Comparison of ENCODE assay signal across 20 cellular contexts in the genomic region with DNA sequence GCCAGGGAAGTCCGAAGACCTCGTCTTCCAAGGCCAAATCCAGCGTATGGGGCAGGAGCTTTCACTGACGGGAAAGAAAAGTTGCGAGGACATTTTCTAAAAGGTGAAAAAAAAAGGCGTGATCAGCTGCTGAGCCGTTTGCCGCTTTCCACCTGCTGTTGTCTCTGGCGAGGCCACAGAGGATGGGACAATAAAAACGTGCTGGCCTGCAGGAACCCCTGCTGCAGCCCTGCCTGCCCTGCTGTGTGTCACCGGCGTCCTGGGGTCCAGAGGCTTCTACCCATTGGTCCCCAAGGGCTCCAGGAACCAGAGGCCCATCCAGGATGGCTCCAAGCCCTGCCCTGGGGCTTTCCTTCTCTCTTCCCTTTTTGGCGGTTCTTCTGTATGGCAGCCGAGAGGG.
"Had no signal": no experiment of that assay in that cellular context is flagged by ENCODE, and none has a peak within 500 bp of the region (broad histone marks: within the 10 kb centered on the region; RNA-seq: fewer than 3 reads in every experiment).

No MANE protein-coding gene starts in this region.

- H3K9me3 Mint-ChIP-seq: activated T-helper 17 cell treated with anti-CD3 and anti-CD28 coated beads, Interleukin-2, amount 50 U/mL, for 72 hours; endodermal cell had no signal

- H3K27me3 Mint-ChIP-seq: activated T-helper 17 cell treated with anti-CD3 and anti-CD28 coated beads, Interleukin-2, amount 50 U/mL, for 72 hours; progenitor cell of endocrine pancreas had no signal

- H3K27me3 ChIP-seq: adrenal gland, cardiac muscle cell, heart left ventricle, suprapubic skin, upper lobe of left lung had no signal

- H3K4me3 ChIP-seq: adrenal gland, cardiac muscle cell, heart left ventricle, lung, smooth muscle cell, suprapubic skin, upper lobe of left lung had no signal

- H3K9me3 ChIP-seq: adrenal gland, heart left ventricle, suprapubic skin, upper lobe of left lung had no signal

- ATAC-seq: activated T-helper 17 cell treated with anti-CD3 and anti-CD28 coated beads, Interleukin-2, amount 50 U/mL, for 72 hours; heart left ventricle; right cardiac atrium; stimulated activated naive CD8-positive, alpha-beta T cell treated with anti-CD3 and anti-CD28 coated beads, Interleukin-15, Interleukin-2, amounts not matched to agents 100 U/mL and 50 U/mL, for 24 hours had no signal

- H3K4me3 Mint-ChIP-seq: activated T-helper 17 cell treated with anti-CD3 and anti-CD28 coated beads, Interleukin-2, amount 50 U/mL, for 72 hours; endodermal cell had no signal

- DNase-seq: activated CD4-positive, alpha-beta T cell treated with anti-CD3 and anti-CD28 coated beads for 1 hour; activated CD4-positive, alpha-beta T cell treated with anti-CD3 and anti-CD28 coated beads, Interleukin-2, amount 50 U/mL, for 4 hours; activated naive CD4-positive, alpha-beta T cell treated with Interleukin-2 at 50 U/mL for 16 hours; adrenal gland; endodermal cell; heart left ventricle; midbrain; occipital lobe; right cardiac atrium; stimulated activated CD4-positive, alpha-beta T cell treated with anti-CD3 and anti-CD28 coated beads, Interleukin-4, amount 100 ng/mL, for 4 hours; stimulated activated CD8-positive, alpha-beta memory T cell treated with anti-CD3 and anti-CD28 coated beads, Interleukin-4, amount 100 ng/mL, for 48 hours; stimulated activated naive CD8-positive, alpha-beta T cell treated with anti-CD3 and anti-CD28 coated beads, Interleukin-15, Interleukin-2, amounts not matched to agents 100 U/mL and 50 U/mL, for 24 hours; T-helper 1 cell; upper lobe of left lung had no signal

- H3K4me1 Mint-ChIP-seq: activated T-helper 17 cell treated with anti-CD3 and anti-CD28 coated beads, Interleukin-2, amount 50 U/mL, for 72 hours had no signal

- H3K27ac ChIP-seq: adrenal gland, cardiac muscle cell, heart left ventricle, suprapubic skin, upper lobe of left lung had no signal

- H3K36me3 ChIP-seq: adrenal gland, cardiac muscle cell, heart left ventricle, suprapubic skin, upper lobe of left lung had no signal

- H3K27ac Mint-ChIP-seq: activated T-helper 17 cell treated with anti-CD3 and anti-CD28 coated beads, Interleukin-2, amount 50 U/mL, for 72 hours; endodermal cell; progenitor cell of endocrine pancreas had no signal
